12 cellular contexts compared by ENCODE assay signal in genomic region chr5:168366124-168366523, GRCh38.
A peak's percentile ranks its signal among the peaks of the same experiment; 100 is the strongest.
DNase-seq lines count a peak whose midpoint lies in the region; ATAC-seq and TF ChIP-seq lines count a peak whose summit lies in the region.
"Had no signal": no experiment of that assay in that cellular context is flagged by ENCODE, and none has a peak within 500 bp of the region (broad histone marks: within the 10 kb centered on the region; RNA-seq: fewer than 3 reads in every experiment).

No MANE protein-coding gene starts in this region.

- peak; percentile 7 for DNase-seq in A673 (ENCODE audit: low spot score)
- peak; percentile 63 for DNase-seq in mammary epithelial cell
- DNase-seq in kidney glomerular epithelial cell (lab: John Stamatoyannopoulos, UW) = peak; percentile 58
- DNase-seq in NCI-H2227 treated with DMSO at 0.1 percent for 48 hours (lab: John Stamatoyannopoulos, UW) = no peak
- DNase-seq in NCI-H1105 (lab: John Stamatoyannopoulos, UW) = no peak
- no peak for DNase-seq in naive thymus-derived CD8-positive, alpha-beta T cell
- DNase-seq in Kasumi-1 (lab: John Stamatoyannopoulos, UW) = no peak
- DNase-seq: naive B cell, NCI-H1436, RPMI8226 had no signal

- POLR2A ChIA-PET in A673 (lab: Charles Lee; ENCODE audit: low non-redundant PET) = no interaction called here
- POLR2A ChIA-PET in naive thymus-derived CD8-positive, alpha-beta T cell (lab: Charles Lee) = no interaction called here

- H3K4me1 ChIP-seq in A673 (ENCODE audit: insufficient read depth, low read length, poor library complexity, severe bottlenecking) = no peaks in the 10 kb centered on the region
- peaks cover 26% of the 10 kb centered on the region for H3K4me1 ChIP-seq in HUES48 (ENCODE audit: control insufficient read depth, insufficient read depth, low read length)
- H3K4me1 ChIP-seq in mammary epithelial cell (ENCODE audit: insufficient read depth, low read length) = peaks cover 37% of the 10 kb centered on the region

- ATAC-seq in naive thymus-derived CD8-positive, alpha-beta T cell = no peak

- in situ Hi-C loops in mammary epithelial cell (cut with MboI; ENCODE audit: low sequenced_read_pairs in 2 of 2) = no loop called here

- H2AFZ ChIP-seq in mammary epithelial cell (ENCODE audit: low read depth, low read length) = no peak overlapping the region

- H3K4me1 Mint-ChIP-seq in naive thymus-derived CD8-positive, alpha-beta T cell = no peaks in the 10 kb centered on the region
- H3K4me1 Mint-ChIP-seq: naive B cell had no signal

- CTCF ChIA-PET in A673 (lab: Charles Lee) = interaction anchor here (0.6 kb wide), 1 partner anchor 1881 kb away, joined by 4 read pairs; no protein-coding TSS in a partner anchor
- CTCF ChIA-PET in mammary epithelial cell (lab: Charles Lee; ENCODE audit: low non-redundant PET) = interaction anchor here (0.5 to 0.6 kb wide), 3 partner anchors 51 to 81 kb away, joined by 3 to 18 read pairs (median 4); no protein-coding TSS in a partner anchor

- no peak overlapping the region for H3K9ac ChIP-seq in HUES48 (ENCODE audit: low read depth, low read length)
- H3K9ac ChIP-seq in mammary epithelial cell (ENCODE audit: insufficient read depth, low read length) = no peak overlapping the region

- no peak overlapping the region for H3K4me3 Mint-ChIP-seq in naive thymus-derived CD8-positive, alpha-beta T cell
- H3K4me3 Mint-ChIP-seq: naive B cell had no signal

- H3K27me3 ChIP-seq in A673 (replicated peaks; ENCODE audit: insufficient read depth, low read depth, low read length, poor library complexity) (no peaks in the 10 kb centered on the region), HUES48 (ENCODE audit: control insufficient read depth, insufficient read depth, low read length) (no peaks in the 10 kb centered on the region), mammary epithelial cell (ENCODE audit: insufficient read depth, low read length) (no peaks in the 10 kb centered on the region)
- H3K27me3 ChIP-seq: upper lobe of right lung had no signal

- peaks cover 2% of the 10 kb centered on the region for H4K20me1 ChIP-seq in mammary epithelial cell (ENCODE audit: insufficient read depth, low read length)

- no peaks in the 10 kb centered on the region for H3K9me3 Mint-ChIP-seq in naive thymus-derived CD8-positive, alpha-beta T cell

- H3K36me3 ChIP-seq in A673 (ENCODE audit: insufficient read depth, low read length, poor library complexity, severe bottlenecking) (no peaks in the 10 kb centered on the region), HUES48 (ENCODE audit: control insufficient read depth, insufficient read depth, low read length) (no peaks in the 10 kb centered on the region), mammary epithelial cell (ENCODE audit: insufficient read depth, low read length) (no peaks in the 10 kb centered on the region)
- H3K36me3 ChIP-seq: upper lobe of right lung had no signal

- no peaks in the 10 kb centered on the region for H3K36me3 Mint-ChIP-seq in naive thymus-derived CD8-positive, alpha-beta T cell
- H3K36me3 Mint-ChIP-seq: naive B cell had no signal

- peaks cover 0 to 13% (median 11%) of the 10 kb centered on the region in 5 donors for H3K27me3 Mint-ChIP-seq in naive thymus-derived CD8-positive, alpha-beta T cell

- 0% methylated on average over 2 of the region's 2 CpGs for WGBS in mammary epithelial cell (ENCODE audit: low coverage, missing lambda C conversion rate)

- peaks cover 22% of the 10 kb centered on the region for H3K79me2 ChIP-seq in mammary epithelial cell (ENCODE audit: insufficient read depth, low read length)

- no TSS peak for BruUV-seq in A673 (replicated peaks; lab: Mats Ljungman, UMichigan)
- no TSS peak for BruUV-seq in mammary epithelial cell (replicated peaks; lab: Mats Ljungman, UMichigan)

- peak overlapping the region; percentile 70 for H3K4me2 ChIP-seq in mammary epithelial cell (ENCODE audit: insufficient read depth, low read depth, low read length)

- dilution Hi-C loops in mammary epithelial cell (cut with HindIII; ENCODE audit: low sequenced_read_pairs) = no loop called here

- H3K9me3 ChIP-seq in A673 (ENCODE audit: low read depth, low read length, poor library complexity, severe bottlenecking) = no peaks in the 10 kb centered on the region
- H3K9me3 ChIP-seq in HUES48 (ENCODE audit: control insufficient read depth, insufficient read depth, low read length) = no peaks in the 10 kb centered on the region
- H3K9me3 ChIP-seq in mammary epithelial cell (replicated peaks; ENCODE audit: insufficient read depth, low read length) = no peaks in the 10 kb centered on the region
- H3K9me3 ChIP-seq: upper lobe of right lung had no signal

- no peak overlapping the region for H3K4me3 ChIP-seq in A673 (ENCODE audit: low read depth, low read length, poor library complexity, severe bottlenecking)
- H3K4me3 ChIP-seq in HUES48 (ENCODE audit: low read depth, low read length) = no peak overlapping the region
- no peak overlapping the region for H3K4me3 ChIP-seq in mammary epithelial cell (replicated peaks in 1 of 3; ENCODE audit: insufficient read depth in 1 of 3, low read depth in 2 of 3, low read length in 3 of 3)
- H3K4me3 ChIP-seq: upper lobe of right lung had no signal

- H3K27ac Mint-ChIP-seq in naive thymus-derived CD8-positive, alpha-beta T cell = peak overlapping the region in 1 of 10 donors; percentile 12
- H3K27ac Mint-ChIP-seq: naive B cell had no signal

- intact Hi-C loops in A673 (cut with micrococcal nuclease; ENCODE audit: unreplicated experiment) = no loop called here
- intact Hi-C loops in mammary epithelial cell (cut with micrococcal nuclease) = loop anchor here (1.0 kb wide), 1 partner anchor 78 kb away; no protein-coding TSS in a partner anchor

- H3K27ac ChIP-seq in A673 (ENCODE audit: low read depth, low read length, poor library complexity, severe bottlenecking) (no peak overlapping the region), HUES48 (ENCODE audit: low read depth, low read length) (peak overlapping the region; percentile 13), mammary epithelial cell (ENCODE audit: insufficient read depth, low read depth, low read length) (peak overlapping the region; percentile 36)

- TF ChIP-seq CTCF in A673 (conservative IDR thresholded peaks at IDR 0.05; ENCODE audit: low read depth, low read length) (no peak), mammary epithelial cell (conservative IDR thresholded peaks at IDR 0.05 in 1 of 2, IDR thresholded peaks at IDR 0.05 in 1 of 2; ENCODE audit: extremely low read depth in 1 of 2, insufficient read depth in 1 of 2, low read depth in 1 of 2, low read length in 2 of 2) (no peak)

Comparison
In these comparisons a context has a peak if more than half of its experiments do, and no peak if none do; other contexts are left out.
1. DNase-seq: peak in A673 (single experiment), mammary epithelial cell (single experiment) and kidney glomerular epithelial cell (single experiment); none in NCI-H2227 treated with DMSO at 0.1 percent for 48 hours (single experiment), NCI-H1105 (single experiment), naive thymus-derived CD8-positive, alpha-beta T cell (0 of 10) and Kasumi-1 (0 of 2).